ENCODE assay signal across 6 cellular contexts in genomic region chr9:109003116-109003515, GRCh38.
"Had no signal": no experiment of that assay in that cellular context is flagged by ENCODE, and none has a peak within 500 bp of the region (broad histone marks: within the 10 kb centered on the region; RNA-seq: fewer than 3 reads in every experiment).

No MANE protein-coding gene starts in this region.

- H3K9ac ChIP-seq: GM23248 had no signal

- H3K27ac Mint-ChIP-seq: H9, IgD-negative memory B cell had no signal

- H3K4me3 Mint-ChIP-seq: H9, IgD-negative memory B cell had no signal

- H2AFZ ChIP-seq: GM23248 had no signal

- H3K4me3 ChIP-seq: GM23248 had no signal

- DNase-seq: GM23248, GOT3, H9, HCEC 1CT, KG1 had no signal

- H3K27ac ChIP-seq: GM23248 had no signal

- H3K4me1 Mint-ChIP-seq: IgD-negative memory B cell had no signal

- H3K27me3 Mint-ChIP-seq: IgD-negative memory B cell had no signal
